ENCODE assay signal across 1 cellular context in genomic region chr1:45583666-45584350, GRCh38.
TF ChIP-seq lines count a peak whose summit lies in the region.

Gene NASP (plus strand): TSS chr1:45584041. CDS start chr1:45584147, 106 bp downstream.

TF ChIP-seq in H1, 55 proteins besides CTCF, POLR2A, EP300 and RAD21 (continued from another document):
- TF ChIP-seq PHF8 (conservative IDR thresholded peaks at IDR 0.05; ENCODE audit: low read depth, low read length) (peak; percentile 100), POU5F1 (IDR thresholded peaks at IDR 0.05; ENCODE audit: low read depth, low read length) (no peak), KDM1A (IDR thresholded peaks at IDR 0.05; ENCODE audit: borderline replicate concordance, low read length) (no peak), CHD2 (IDR thresholded peaks at IDR 0.05; ENCODE audit: low read length) (no peak), TAF7 (optimal IDR thresholded peaks at IDR 0.05; ENCODE audit: borderline replicate concordance, low read depth, low read length) (peak; percentile 95), TAF1 (IDR thresholded peaks at IDR 0.05; ENCODE audit: low read depth, low read length) (peak; percentile 98), CHD1 (IDR thresholded peaks at IDR 0.05; ENCODE audit: low read depth, low read length) (peak; percentile 73), MAFK (IDR thresholded peaks at IDR 0.05; ENCODE audit: low read depth, low read length) (no peak), RFX5 (IDR thresholded peaks at IDR 0.05; ENCODE audit: borderline replicate concordance, low read depth, low read length) (peak; percentile 66), KDM5A (IDR thresholded peaks at IDR 0.05; ENCODE audit: low read length) (no peak), KDM4A (IDR thresholded peaks at IDR 0.05; ENCODE audit: low read depth, low read length, severe bottlenecking) (peak; percentile 50), CBX8 (IDR thresholded peaks at IDR 0.05; ENCODE audit: borderline replicate concordance, low read depth, low read length) (no peak), HDAC2 (IDR thresholded peaks at IDR 0.05; ENCODE audit: borderline replicate concordance in 1 of 2, low read depth in 2 of 2, low read length in 2 of 2) (no peak), ATF2 (IDR thresholded peaks at IDR 0.05; ENCODE audit: low read length) (peak; percentile 83), SAP30 (IDR thresholded peaks at IDR 0.05; ENCODE audit: insufficient read depth, insufficient replicate concordance, low read length) (peak; percentile 98), GTF2F1 (IDR thresholded peaks at IDR 0.05; ENCODE audit: borderline replicate concordance, low read depth, low read length) (peak; percentile 93), HDAC6 (IDR thresholded peaks at IDR 0.05; ENCODE audit: low read depth, low read length) (no peak), YY1 (IDR thresholded peaks at IDR 0.05; ENCODE audit: low read depth, low read length) (no peak), CHD7 (IDR thresholded peaks at IDR 0.05; ENCODE audit: insufficient replicate concordance, low read length) (no peak), ZNF274 (IDR thresholded peaks at IDR 0.05; ENCODE audit: borderline replicate concordance, extremely low read depth, low read length) (no peak), RNF2 (IDR thresholded peaks at IDR 0.05; ENCODE audit: borderline replicate concordance, low read depth, low read length, missing control alignments, poor library complexity, severe bottlenecking) (no peak), MAX (IDR thresholded peaks at IDR 0.05) (no peak), GABPA (IDR thresholded peaks at IDR 0.05; ENCODE audit: borderline replicate concordance, insufficient read depth, low read length) (0 out of 2 replicates have a peak, but pooled peaks have one; percentile 34), EGR1 (IDR thresholded peaks at IDR 0.05; ENCODE audit: borderline replicate concordance, low read depth, low read length) (no peak), TCF12 (IDR thresholded peaks at IDR 0.05; ENCODE audit: low read depth, low read length) (no peak), SIN3A (conservative IDR thresholded peaks at IDR 0.05 in 1 of 2, IDR thresholded peaks at IDR 0.05 in 1 of 2; ENCODE audit: low read depth in 1 of 2, low read length in 2 of 2) (peak in 1 of 2 experiments; percentile 92; a peak in 2 of 4 replicates), CBX5 (IDR thresholded peaks at IDR 0.05; ENCODE audit: low read depth, low read length) (no peak), BRCA1 (IDR thresholded peaks at IDR 0.05; ENCODE audit: low read depth, low read length) (no peak), NANOG (IDR thresholded peaks at IDR 0.05; ENCODE audit: insufficient read depth, low read depth, low read length, poor library complexity, severe bottlenecking) (no peak), SUZ12 (IDR thresholded peaks at IDR 0.05; ENCODE audit: low read length) (no peak), USF2 (IDR thresholded peaks at IDR 0.05; ENCODE audit: low read length) (no peak), NRF1 (IDR thresholded peaks at IDR 0.05; ENCODE audit: low read depth, low read length) (no peak), BCL11A (IDR thresholded peaks at IDR 0.05; ENCODE audit: low read depth in 2 of 2, low read length in 2 of 2) (no peak), RBBP5 (IDR thresholded peaks at IDR 0.05; ENCODE audit: borderline replicate concordance, low read depth, low read length) (no peak), POLR2AphosphoS5 (IDR thresholded peaks at IDR 0.05; ENCODE audit: low read depth, low read length) (peak; percentile 96), FOSL1 (IDR thresholded peaks at IDR 0.05; ENCODE audit: insufficient read depth, low read depth, low read length) (no peak), TEAD4 (IDR thresholded peaks at IDR 0.05; ENCODE audit: low read depth, low read length) (no peak), BACH1 (IDR thresholded peaks at IDR 0.05; ENCODE audit: low read length) (no peak), SP2 (IDR thresholded peaks at IDR 0.05; ENCODE audit: low read length) (no peak)
